14 cellular contexts compared by ENCODE assay signal in genomic region chr2:212713681-212714080, GRCh38.
DNase-seq lines count a peak whose midpoint lies in the region; ATAC-seq and TF ChIP-seq lines count a peak whose summit lies in the region.
"Had no signal": no experiment of that assay in that cellular context is flagged by ENCODE, and none has a peak within 500 bp of the region (broad histone marks: within the 10 kb centered on the region; RNA-seq: fewer than 3 reads in every experiment).

No MANE protein-coding gene starts in this region.

- ATAC-seq in PC-3 = peak; percentile 16; the same call in 1 of the 2 replicates
- ATAC-seq in HG02884 (IDR thresholded peaks at IDR 0.05; ENCODE audit: unreplicated experiment) = no peak
- ATAC-seq: HepG2 had no signal

- no peaks in the 10 kb centered on the region for H3K79me2 ChIP-seq in PC-3 (ENCODE audit: low read length)

- peak overlapping the region; percentile 17; the same call in 1 of the 2 replicates for H3K4me2 ChIP-seq in PC-3 (ENCODE audit: low read length)

- H3K27me3 ChIP-seq in PC-3 (ENCODE audit: low read length) (no peaks in the 10 kb centered on the region), thyroid gland (no peaks in the 10 kb centered on the region)

- no peaks in the 10 kb centered on the region for H3K9me3 ChIP-seq in PC-3 (ENCODE audit: low read length)
- H3K9me3 ChIP-seq in thyroid gland = no peaks in the 10 kb centered on the region
- H3K9me3 ChIP-seq: HAP-1 had no signal

- no TSS peak for BruUV-seq in PC-3 (replicated peaks; lab: Mats Ljungman, UMichigan)

- no peak overlapping the region for H2AFZ ChIP-seq in PC-3 (ENCODE audit: low read length)

- H3F3A ChIP-seq in PC-3 (ENCODE audit: low read length, unreplicated experiment) = no peaks in the 10 kb centered on the region

- no peak overlapping the region for H3K27ac ChIP-seq in PC-3 (ENCODE audit: low read length)
- peak overlapping the region; percentile 87 for H3K27ac ChIP-seq in epithelial cell of prostate
- H3K27ac ChIP-seq in thyroid gland = peak overlapping the region in 2 of 3 donors; percentile 35 to 66

- intact Hi-C loops in PC-3 (cut with micrococcal nuclease) (no loop called here), thyroid gland (cut with DNase I) (no loop called here)

- no peaks in the 10 kb centered on the region for H3K36me3 ChIP-seq in PC-3 (ENCODE audit: low read depth, low read length)
- no peaks in the 10 kb centered on the region for H3K36me3 ChIP-seq in thyroid gland
- H3K36me3 ChIP-seq: HAP-1 had no signal

- TF ChIP-seq CTCF in PC-3 (conservative IDR thresholded peaks at IDR 0.05; ENCODE audit: low read depth, low read length) (no peak), thyroid gland (IDR thresholded peaks at IDR 0.05) (no peak)

- CTCF ChIA-PET in PC-3 (lab: Charles Lee) = no interaction called here

- no peak overlapping the region for H3K9ac ChIP-seq in PC-3 (ENCODE audit: low read length)

- H3K4me3 ChIP-seq in PC-3 (ENCODE audit: low read length) = no peak overlapping the region
- no peak overlapping the region for H3K4me3 ChIP-seq in thyroid gland (replicated peaks in 1 of 3)
- H3K4me3 ChIP-seq: HAP-1 had no signal

- H3K4me1 ChIP-seq in PC-3 (ENCODE audit: insufficient read depth, low read length) = peaks cover 39% of the 10 kb centered on the region
- H3K4me1 ChIP-seq in thyroid gland = peaks cover 23 to 39% of the 10 kb centered on the region in 2 donors
- H3K4me1 ChIP-seq: HAP-1 had no signal

- H4K20me1 ChIP-seq in PC-3 (ENCODE audit: low read length) = no peaks in the 10 kb centered on the region

- peak; percentile 15 for DNase-seq in EL
- DNase-seq in PC-3 = peak; percentile 57
- peak; percentile 69 for DNase-seq in epithelial cell of prostate (ENCODE audit: low read depth, low spot score)
- DNase-seq in thyroid gland = no peak
- no peak for DNase-seq in NCI-H146 (lab: John Stamatoyannopoulos, UW)
- DNase-seq in Kasumi-1 (lab: John Stamatoyannopoulos, UW) = no peak
- DNase-seq: C1 segment of cervical spinal cord; CD4-positive, alpha-beta T cell; DMS153; DMS79 treated with DMSO at 0.1 percent for 48 hours; GF-D8 had no signal

- H3K9me2 ChIP-seq in PC-3 (replicated peaks; ENCODE audit: low read length) = no peaks in the 10 kb centered on the region

- POLR2A ChIA-PET in PC-3 (lab: Charles Lee; ENCODE audit: unreplicated experiment) = no interaction called here

- no peak for TF ChIP-seq POLR2A in thyroid gland (IDR thresholded peaks at IDR 0.05)

- 32 to 36% methylated on average over 1 of the region's 1 CpG for WGBS in thyroid gland, 2 donors

Comparison
In these comparisons a context has a peak if more than half of its experiments do, and no peak if none do; other contexts are left out.
1. DNase-seq: peak in EL (single experiment), PC-3 (single experiment) and epithelial cell of prostate (single experiment); none in thyroid gland (0 of 2), NCI-H146 (single experiment) and Kasumi-1 (0 of 2).